In genomic region chr10:74620626-74621025, GRCh38 we compare ENCODE assay signal across 24 cellular contexts.
DNase-seq lines count a peak whose midpoint lies in the region; ATAC-seq, FAIRE-seq and TF ChIP-seq lines count a peak whose summit lies in the region.
"Had no signal": no experiment of that assay in that cellular context is flagged by ENCODE, and none has a peak within 500 bp of the region (broad histone marks: within the 10 kb centered on the region; RNA-seq: fewer than 3 reads in every experiment).

No MANE protein-coding gene starts in this region.

- no peaks in the 10 kb centered on the region for H3K36me3 ChIP-seq in ascending aorta
- H3K36me3 ChIP-seq: BE2C had no signal

- H3K4me3 ChIP-seq in A549 (no peak overlapping the region), ascending aorta (no peak overlapping the region)
- H3K4me3 ChIP-seq: BLaER1, GM12878 had no signal

- peaks cover 13% of the 10 kb centered on the region for H3K9me3 ChIP-seq in A549
- no peaks in the 10 kb centered on the region for H3K9me3 ChIP-seq in ascending aorta
- H3K9me3 ChIP-seq: BE2C had no signal

- POLR2A ChIA-PET in A549 (lab: Yijun Ruan, JAX), result no interaction called here

- no peak overlapping the region for H3K4me2 ChIP-seq in A549
- H3K4me2 ChIP-seq: BLaER1 had no signal

- TF ChIP-seq POLR2A in A549 (IDR thresholded peaks at IDR 0.05; ENCODE audit: low read length), result no peak
- no peak for TF ChIP-seq POLR2A in H54 (IDR thresholded peaks at IDR 0.05; ENCODE audit: low read depth, low read length)

- FAIRE-seq in A204.1 (lab: Jason Lieb, UNC), result peak; percentile 53
- FAIRE-seq in A549 (lab: Jason Lieb, UNC), result peak; percentile 32
- peak; percentile 57 for FAIRE-seq in H54 (lab: Jason Lieb, UNC)
- peak; percentile 19 for FAIRE-seq in frontal cortex (lab: Jason Lieb, UNC)
- FAIRE-seq: D721Med, GM12892, GM18507 had no signal

- no peak overlapping the region for H3K27ac ChIP-seq in A549
- H3K27ac ChIP-seq in ascending aorta, result no peak overlapping the region
- H3K27ac ChIP-seq: BLaER1 had no signal

- H3K27me3 ChIP-seq in ascending aorta, result no peaks in the 10 kb centered on the region
- H3K27me3 ChIP-seq: BE2C, BLaER1 had no signal

- intact Hi-C loops in ascending aorta (cut with DNase I), result no loop called here

- TF ChIP-seq EP300 in A549 (IDR thresholded peaks at IDR 0.05), result no peak

- TF ChIP-seq CTCF in A549 (IDR thresholded peaks at IDR 0.05) (no peak), ascending aorta (IDR thresholded peaks at IDR 0.05) (no peak)

- TF ChIP-seq RAD21 in A549 (conservative IDR thresholded peaks at IDR 0.05 in 1 of 2, IDR thresholded peaks at IDR 0.05 in 1 of 2), result no peak

- no peak for DNase-seq in A549 (ENCODE audit: low read depth in 1 of 2, low spot score in 1 of 2)
- no peak for DNase-seq in H54 (ENCODE audit: insufficient read length, low spot score)
- no peak for DNase-seq in frontal cortex (ENCODE audit: low spot score in 2 of 2)
- DNase-seq in iPS-NIHi11 (ENCODE audit: low spot score), result no peak
- DNase-seq in ascending aorta (ENCODE audit: low spot score in 2 of 2), result no peak
- DNase-seq: 8988T; ACHN; BE2C; C1 segment of cervical spinal cord; Caco-2; Calu3; CD4-positive, alpha-beta memory T cell; CD4-positive, CD25-positive, alpha-beta regulatory T cell; CD8-positive, alpha-beta memory T cell; DMS79 treated with DMSO at 0.1 percent for 48 hours; GDM1 had no signal

- no peaks in the 10 kb centered on the region for H3K4me1 ChIP-seq in A549
- H3K4me1 ChIP-seq in ascending aorta, result no peaks in the 10 kb centered on the region
- H3K4me1 ChIP-seq: BE2C, BLaER1, Caco-2 had no signal

- ATAC-seq in A549, result no peak
- no peak for ATAC-seq in GM21737 (IDR thresholded peaks at IDR 0.05; ENCODE audit: unreplicated experiment)
- no peak for ATAC-seq in HG02870 (IDR thresholded peaks at IDR 0.05; ENCODE audit: unreplicated experiment)
- ATAC-seq: GM12878 had no signal

- CTCF ChIA-PET in A549 (lab: Yijun Ruan, JAX), result no interaction called here

TF ChIP-seq in A549, 52 proteins besides CTCF, POLR2A, EP300 and RAD21:
- TF ChIP-seq NFE2L2 (conservative IDR thresholded peaks at IDR 0.05; ENCODE audit: low read length), result no peak
- TF ChIP-seq PBX3 (IDR thresholded peaks at IDR 0.05), result no peak
- TF ChIP-seq RNF2 (IDR thresholded peaks at IDR 0.05; ENCODE audit: borderline replicate concordance, low read depth), result no peak
- TF ChIP-seq SREBF2 (IDR thresholded peaks at IDR 0.05), result no peak
- TF ChIP-seq, protein P1, sequence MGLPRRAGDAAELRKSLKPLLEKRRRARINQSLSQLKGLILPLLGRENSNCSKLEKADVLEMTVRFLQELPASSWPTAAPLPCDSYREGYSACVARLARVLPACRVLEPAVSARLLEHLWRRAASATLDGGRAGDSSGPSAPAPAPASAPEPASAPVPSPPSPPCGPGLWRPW (IDR thresholded peaks at IDR 0.05), result no peak
